ENCODE assay signal across 1 cellular context in genomic region chr1:153544453-153545066, GRCh38.
TF ChIP-seq lines count a peak whose summit lies in the region.

No MANE protein-coding gene starts in this region.

TF ChIP-seq in GM12878, 131 proteins besides CTCF, POLR2A, EP300 and RAD21:
- TF ChIP-seq KLF5 (IDR thresholded peaks at IDR 0.05; ENCODE audit: partially characterized antibody): no peak
- TF ChIP-seq USF2 (IDR thresholded peaks at IDR 0.05; ENCODE audit: borderline replicate concordance, low read depth, low read length): no peak
- no peak for TF ChIP-seq SREBF1 (IDR thresholded peaks at IDR 0.05; ENCODE audit: low read length)
- no peak for TF ChIP-seq IKZF1 (conservative IDR thresholded peaks at IDR 0.05)
- TF ChIP-seq HCFC1 (IDR thresholded peaks at IDR 0.05; ENCODE audit: low read length): no peak
- no peak for TF ChIP-seq REST (IDR thresholded peaks at IDR 0.05; ENCODE audit: low read depth, low read length)
